ENCODE assay signal across 1 cellular context in the genomic region with DNA sequence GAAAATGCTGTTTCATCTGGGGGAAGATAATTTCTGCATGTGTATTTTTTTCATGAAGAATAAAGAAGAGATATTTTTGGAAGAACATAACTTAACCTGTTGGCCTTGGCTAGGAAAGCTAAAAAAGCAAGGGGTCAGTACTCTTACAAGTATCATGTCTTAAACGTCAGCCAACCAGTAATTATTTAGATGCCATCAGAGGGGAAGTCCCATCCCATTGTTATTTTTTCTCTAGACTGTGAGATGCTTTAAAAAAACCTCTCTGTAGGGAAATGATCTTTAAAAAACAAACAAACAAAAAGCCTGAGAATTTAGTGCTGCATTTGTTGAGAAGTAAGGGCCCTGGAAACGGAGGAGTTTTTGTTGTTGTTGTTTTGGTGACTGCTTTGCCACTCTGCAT.
TF ChIP-seq lines count a peak whose summit lies in the region.

No MANE protein-coding gene starts in this region.

TF ChIP-seq in endothelial cell of umbilical vein, 7 proteins besides CTCF, POLR2A, EP300 and RAD21 (continued from another document):
- TF ChIP-seq, protein P1, sequence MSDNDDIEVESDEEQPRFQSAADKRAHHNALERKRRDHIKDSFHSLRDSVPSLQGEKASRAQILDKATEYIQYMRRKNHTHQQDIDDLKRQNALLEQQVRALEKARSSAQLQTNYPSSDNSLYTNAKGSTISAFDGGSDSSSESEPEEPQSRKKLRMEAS (IDR thresholded peaks at IDR 0.05; ENCODE audit: insufficient read depth, insufficient read length), result no peak
- TF ChIP-seq MYC (IDR thresholded peaks at IDR 0.05; ENCODE audit: low read depth, low read length), result no peak
